1 cellular context compared by ENCODE assay signal in the genomic region with DNA sequence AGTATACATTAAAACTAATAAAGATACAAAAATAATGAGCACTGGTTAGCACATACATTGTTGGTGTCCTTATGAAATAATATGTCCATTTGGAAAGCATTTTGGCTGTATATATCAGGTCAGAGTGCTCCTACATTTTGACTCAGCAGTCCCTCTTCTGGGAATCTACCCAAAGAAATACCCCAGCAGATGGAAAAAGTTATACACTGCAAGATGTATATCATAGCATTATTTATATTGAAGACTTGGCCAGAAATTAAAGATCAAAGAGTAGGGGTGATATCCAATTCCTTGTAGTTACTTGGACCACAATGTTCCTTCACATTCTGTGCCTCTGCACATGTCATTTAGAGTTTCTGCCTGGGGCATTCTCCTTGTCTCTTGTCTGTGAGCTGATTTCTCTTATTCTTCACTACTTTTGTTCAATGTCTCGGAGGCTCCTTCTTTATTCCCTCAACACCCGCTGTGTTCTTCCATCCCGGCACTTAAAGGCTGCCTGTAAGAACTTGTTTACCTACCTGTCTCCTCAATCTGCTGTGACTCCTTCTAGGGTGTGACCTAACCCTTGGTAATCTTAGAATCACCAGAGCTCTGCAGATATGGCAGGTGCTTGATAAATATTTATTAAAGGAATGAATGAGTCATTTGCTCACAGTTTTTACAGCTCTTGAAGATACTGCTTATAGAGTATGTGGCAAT.
TF ChIP-seq lines count a peak whose summit lies in the region.

No MANE protein-coding gene starts in this region.

TF ChIP-seq in HEK293, 187 proteins besides CTCF, POLR2A, EP300 and RAD21 (continued from another document):
- TF ChIP-seq, protein P1, sequence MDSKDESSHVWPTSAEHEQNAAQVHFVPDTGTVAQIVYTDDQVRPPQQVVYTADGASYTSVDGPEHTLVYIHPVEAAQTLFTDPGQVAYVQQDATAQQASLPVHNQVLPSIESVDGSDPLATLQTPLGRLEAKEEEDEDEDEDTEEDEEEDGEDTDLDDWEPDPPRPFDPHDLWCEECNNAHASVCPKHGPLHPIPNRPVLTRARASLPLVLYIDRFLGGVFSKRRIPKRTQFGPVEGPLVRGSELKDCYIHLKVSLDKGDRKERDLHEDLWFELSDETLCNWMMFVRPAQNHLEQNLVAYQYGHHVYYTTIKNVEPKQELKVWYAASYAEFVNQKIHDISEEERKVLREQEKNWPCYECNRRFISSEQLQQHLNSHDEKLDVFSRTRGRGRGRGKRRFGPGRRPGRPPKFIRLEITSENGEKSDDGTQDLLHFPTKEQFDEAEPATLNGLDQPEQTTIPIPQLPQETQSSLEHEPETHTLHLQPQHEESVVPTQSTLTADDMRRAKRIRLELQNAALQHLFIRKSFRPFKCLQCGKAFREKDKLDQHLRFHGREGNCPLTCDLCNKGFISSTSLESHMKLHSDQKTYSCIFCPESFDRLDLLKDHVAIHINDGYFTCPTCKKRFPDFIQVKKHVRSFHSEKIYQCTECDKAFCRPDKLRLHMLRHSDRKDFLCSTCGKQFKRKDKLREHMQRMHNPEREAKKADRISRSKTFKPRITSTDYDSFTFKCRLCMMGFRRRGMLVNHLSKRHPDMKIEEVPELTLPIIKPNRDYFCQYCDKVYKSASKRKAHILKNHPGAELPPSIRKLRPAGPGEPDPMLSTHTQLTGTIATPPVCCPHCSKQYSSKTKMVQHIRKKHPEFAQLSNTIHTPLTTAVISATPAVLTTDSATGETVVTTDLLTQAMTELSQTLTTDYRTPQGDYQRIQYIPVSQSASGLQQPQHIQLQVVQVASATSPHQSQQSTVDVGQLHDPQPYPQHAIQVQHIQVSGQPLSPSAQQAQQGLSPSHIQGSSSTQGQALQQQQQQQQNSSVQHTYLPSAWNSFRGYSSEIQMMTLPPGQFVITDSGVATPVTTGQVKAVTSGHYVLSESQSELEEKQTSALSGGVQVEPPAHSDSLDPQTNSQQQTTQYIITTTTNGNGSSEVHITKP (tag by site-specific recombination; IDR thresholded peaks at IDR 0.05): peak; percentile 76
- TF ChIP-seq ZNF654 (tag by site-specific recombination; IDR thresholded peaks at IDR 0.05; ENCODE audit: low read depth): no peak
- TF ChIP-seq, protein P2, sequence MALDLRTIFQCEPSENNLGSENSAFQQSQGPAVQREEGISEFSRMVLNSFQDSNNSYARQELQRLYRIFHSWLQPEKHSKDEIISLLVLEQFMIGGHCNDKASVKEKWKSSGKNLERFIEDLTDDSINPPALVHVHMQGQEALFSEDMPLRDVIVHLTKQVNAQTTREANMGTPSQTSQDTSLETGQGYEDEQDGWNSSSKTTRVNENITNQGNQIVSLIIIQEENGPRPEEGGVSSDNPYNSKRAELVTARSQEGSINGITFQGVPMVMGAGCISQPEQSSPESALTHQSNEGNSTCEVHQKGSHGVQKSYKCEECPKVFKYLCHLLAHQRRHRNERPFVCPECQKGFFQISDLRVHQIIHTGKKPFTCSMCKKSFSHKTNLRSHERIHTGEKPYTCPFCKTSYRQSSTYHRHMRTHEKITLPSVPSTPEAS (tag by site-specific recombination; IDR thresholded peaks at IDR 0.05): no peak
- TF ChIP-seq ZNF366 (tag by site-specific recombination; conservative IDR thresholded peaks at IDR 0.05): peak; percentile 29; the same call in 1 of the 2 replicates
- no peak for TF ChIP-seq SP2 (tag by site-specific recombination; IDR thresholded peaks at IDR 0.05)
- no peak for TF ChIP-seq ZNF146 (tag by site-specific recombination; IDR thresholded peaks at IDR 0.05)
- TF ChIP-seq, protein P3, sequence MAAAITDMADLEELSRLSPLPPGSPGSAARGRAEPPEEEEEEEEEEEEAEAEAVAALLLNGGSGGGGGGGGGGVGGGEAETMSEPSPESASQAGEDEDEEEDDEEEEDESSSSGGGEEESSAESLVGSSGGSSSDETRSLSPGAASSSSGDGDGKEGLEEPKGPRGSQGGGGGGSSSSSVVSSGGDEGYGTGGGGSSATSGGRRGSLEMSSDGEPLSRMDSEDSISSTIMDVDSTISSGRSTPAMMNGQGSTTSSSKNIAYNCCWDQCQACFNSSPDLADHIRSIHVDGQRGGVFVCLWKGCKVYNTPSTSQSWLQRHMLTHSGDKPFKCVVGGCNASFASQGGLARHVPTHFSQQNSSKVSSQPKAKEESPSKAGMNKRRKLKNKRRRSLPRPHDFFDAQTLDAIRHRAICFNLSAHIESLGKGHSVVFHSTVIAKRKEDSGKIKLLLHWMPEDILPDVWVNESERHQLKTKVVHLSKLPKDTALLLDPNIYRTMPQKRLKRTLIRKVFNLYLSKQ (tag by site-specific recombination; IDR thresholded peaks at IDR 0.05; ENCODE audit: borderline replicate concordance): no peak
- TF ChIP-seq, protein P4, sequence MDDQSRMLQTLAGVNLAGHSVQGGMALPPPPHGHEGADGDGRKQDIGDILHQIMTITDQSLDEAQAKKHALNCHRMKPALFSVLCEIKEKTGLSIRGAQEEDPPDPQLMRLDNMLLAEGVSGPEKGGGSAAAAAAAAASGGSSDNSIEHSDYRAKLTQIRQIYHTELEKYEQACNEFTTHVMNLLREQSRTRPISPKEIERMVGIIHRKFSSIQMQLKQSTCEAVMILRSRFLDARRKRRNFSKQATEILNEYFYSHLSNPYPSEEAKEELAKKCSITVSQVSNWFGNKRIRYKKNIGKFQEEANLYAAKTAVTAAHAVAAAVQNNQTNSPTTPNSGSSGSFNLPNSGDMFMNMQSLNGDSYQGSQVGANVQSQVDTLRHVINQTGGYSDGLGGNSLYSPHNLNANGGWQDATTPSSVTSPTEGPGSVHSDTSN (CRISPR knock-in tag; IDR thresholded peaks at IDR 0.05): no peak
- no peak for TF ChIP-seq ZBTB17 (tag by site-specific recombination; IDR thresholded peaks at IDR 0.05)
- no peak for TF ChIP-seq ZNF514 (tag by site-specific recombination; IDR thresholded peaks at IDR 0.05)
- TF ChIP-seq ZEB2 (tag by site-specific recombination; IDR thresholded peaks at IDR 0.05): no peak
- TF ChIP-seq SALL2 (tag by site-specific recombination; IDR thresholded peaks at IDR 0.05; ENCODE audit: borderline replicate concordance): no peak
- TF ChIP-seq GLI4 (tag by site-specific recombination; IDR thresholded peaks at IDR 0.05): no peak
- no peak for TF ChIP-seq HOXD13 (CRISPR knock-in tag; IDR thresholded peaks at IDR 0.05; ENCODE audit: borderline replicate concordance)
- TF ChIP-seq, protein P5, sequence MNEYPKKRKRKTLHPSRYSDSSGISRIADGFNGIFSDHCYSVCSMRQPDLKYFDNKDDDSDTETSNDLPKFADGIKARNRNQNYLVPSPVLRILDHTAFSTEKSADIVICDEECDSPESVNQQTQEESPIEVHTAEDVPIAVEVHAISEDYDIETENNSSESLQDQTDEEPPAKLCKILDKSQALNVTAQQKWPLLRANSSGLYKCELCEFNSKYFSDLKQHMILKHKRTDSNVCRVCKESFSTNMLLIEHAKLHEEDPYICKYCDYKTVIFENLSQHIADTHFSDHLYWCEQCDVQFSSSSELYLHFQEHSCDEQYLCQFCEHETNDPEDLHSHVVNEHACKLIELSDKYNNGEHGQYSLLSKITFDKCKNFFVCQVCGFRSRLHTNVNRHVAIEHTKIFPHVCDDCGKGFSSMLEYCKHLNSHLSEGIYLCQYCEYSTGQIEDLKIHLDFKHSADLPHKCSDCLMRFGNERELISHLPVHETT (tag by site-specific recombination; IDR thresholded peaks at IDR 0.05): no peak
- TF ChIP-seq TCF7L2 (IDR thresholded peaks at IDR 0.05; ENCODE audit: borderline replicate concordance, low read depth, low read length): no peak
- peak; percentile 53; the same call in 1 of the 2 replicates for TF ChIP-seq TRIM28 (IDR thresholded peaks at IDR 0.05; ENCODE audit: borderline replicate concordance, low read length)
- no peak for TF ChIP-seq ZNF140 (tag by site-specific recombination; IDR thresholded peaks at IDR 0.05)
